ENCODE assay signal across 31 cellular contexts in genomic region chr21:44632067-44632466, GRCh38.
"Had no signal": no experiment of that assay in that cellular context is flagged by ENCODE, and none has a peak within 500 bp of the region (broad histone marks: within the 10 kb centered on the region; RNA-seq: fewer than 3 reads in every experiment).

No MANE protein-coding gene starts in this region.

- DNase-seq: activated CD4-positive, alpha-beta memory T cell treated with anti-CD3 and anti-CD28 coated beads, Interleukin-2, amount 10 ng/mL, durations not matched to agents 7 days and 5 days; activated CD4-positive, alpha-beta T cell treated with anti-CD3 and anti-CD28 coated beads for 36 hours; activated CD8-positive, alpha-beta memory T cell treated with anti-CD3 and anti-CD28 coated beads for 24 hours; activated CD8-positive, alpha-beta memory T cell treated with anti-CD3 and anti-CD28 coated beads, Interleukin-2, amount 10 ng/mL, durations not matched to agents 7 days and 5 days; activated CD8-positive, alpha-beta memory T cell treated with anti-CD3 and anti-CD28 coated beads, Interleukin-2, amount 50 U/mL, for 48 hours; activated effector memory CD4-positive, alpha-beta T cell treated with Interleukin-2 at 50 U/mL for 16 hours; activated naive CD4-positive, alpha-beta T cell treated with anti-CD3 and anti-CD28 coated beads, Interleukin-2, amount 10 ng/mL, durations not matched to agents 7 days and 5 days; activated naive CD8-positive, alpha-beta T cell treated with anti-CD3 and anti-CD28 coated beads, Interleukin-2, amount 50 U/mL, for 24 hours; activated T-cell treated with anti-CD3 and anti-CD28 coated beads, Interleukin-2, amount 50 U/mL, for 48 hours; anterior cingulate cortex; caudate nucleus; Karpas-422; KBM-7; NCI-H1105; NCI-H1417 treated with DMSO at 0.1 percent for 48 hours; NCI-H187 treated with DMSO at 0.1 percent for 48 hours; NCI-H2081; NCI-H2171 treated with DMSO at 0.1 percent for 48 hours; NCI-H2227 treated with DMSO at 0.1 percent for 48 hours; NCI-H446; NCI-H510A treated with DMSO at 0.1 percent for 48 hours; NCI-H526 treated with DMSO at 0.1 percent for 48 hours; NCI-H774; SHP77; SJCRH30 had no signal

- H3K4me3 Mint-ChIP-seq: activated CD4-positive, alpha-beta memory T cell treated with anti-CD3 and anti-CD28 coated beads, Interleukin-2, amount 10 ng/mL, durations not matched to agents 7 days and 5 days; activated CD4-positive, alpha-beta T cell treated with anti-CD3 and anti-CD28 coated beads for 36 hours; activated CD8-positive, alpha-beta memory T cell treated with anti-CD3 and anti-CD28 coated beads, Interleukin-2, amount 10 ng/mL, durations not matched to agents 7 days and 5 days; activated naive CD4-positive, alpha-beta T cell treated with anti-CD3 and anti-CD28 coated beads, Interleukin-2, amount 10 ng/mL, durations not matched to agents 7 days and 5 days; activated naive CD8-positive, alpha-beta T cell; activated naive CD8-positive, alpha-beta T cell treated with anti-CD3 and anti-CD28 coated beads, Interleukin-2, amount 50 U/mL, for 24 hours; brain; T-helper 1 cell treated with Interleukin-12 subunit alpha and Interleukin-12 subunit beta and Interleukin-4 antibody, amounts not matched to agents 30 μg/mL and 1 μg/mL, for 36 hours; T-helper 2 cell treated with Interferon-gamma antibody and Interleukin-4, amounts not matched to agents 5 μg/mL and 100 μg/mL, for 36 hours had no signal

- H3K27me3 Mint-ChIP-seq: activated CD4-positive, alpha-beta T cell treated with anti-CD3 and anti-CD28 coated beads for 36 hours; activated naive CD8-positive, alpha-beta T cell; activated naive CD8-positive, alpha-beta T cell treated with anti-CD3 and anti-CD28 coated beads, Interleukin-2, amount 50 U/mL, for 24 hours had no signal

- ATAC-seq: activated CD4-positive, alpha-beta T cell treated with anti-CD3 and anti-CD28 coated beads for 36 hours; activated CD4-positive, CD25-positive, alpha-beta regulatory T cell treated with anti-CD3 and anti-CD28 coated beads, Interleukin-2, amount 50 U/mL, for 24 hours; activated CD8-positive, alpha-beta memory T cell treated with anti-CD3 and anti-CD28 coated beads, Interleukin-2, amount 10 ng/mL, durations not matched to agents 7 days and 5 days; activated naive CD8-positive, alpha-beta T cell treated with anti-CD3 and anti-CD28 coated beads, Interleukin-2, amount 50 U/mL, for 24 hours; Panc1 had no signal

- H3K27ac Mint-ChIP-seq: activated CD4-positive, alpha-beta memory T cell treated with anti-CD3 and anti-CD28 coated beads, Interleukin-2, amount 10 ng/mL, durations not matched to agents 7 days and 5 days; activated CD4-positive, alpha-beta T cell treated with anti-CD3 and anti-CD28 coated beads for 36 hours; activated CD8-positive, alpha-beta memory T cell treated with anti-CD3 and anti-CD28 coated beads, Interleukin-2, amount 10 ng/mL, durations not matched to agents 7 days and 5 days; activated naive CD4-positive, alpha-beta T cell treated with anti-CD3 and anti-CD28 coated beads, Interleukin-2, amount 10 ng/mL, durations not matched to agents 7 days and 5 days; activated naive CD8-positive, alpha-beta T cell; activated naive CD8-positive, alpha-beta T cell treated with anti-CD3 and anti-CD28 coated beads, Interleukin-2, amount 50 U/mL, for 24 hours; brain; T-helper 1 cell treated with Interleukin-12 subunit alpha and Interleukin-12 subunit beta and Interleukin-4 antibody, amounts not matched to agents 30 μg/mL and 1 μg/mL, for 36 hours; T-helper 2 cell treated with Interferon-gamma antibody and Interleukin-4, amounts not matched to agents 5 μg/mL and 100 μg/mL, for 36 hours had no signal
